In the genomic region with DNA sequence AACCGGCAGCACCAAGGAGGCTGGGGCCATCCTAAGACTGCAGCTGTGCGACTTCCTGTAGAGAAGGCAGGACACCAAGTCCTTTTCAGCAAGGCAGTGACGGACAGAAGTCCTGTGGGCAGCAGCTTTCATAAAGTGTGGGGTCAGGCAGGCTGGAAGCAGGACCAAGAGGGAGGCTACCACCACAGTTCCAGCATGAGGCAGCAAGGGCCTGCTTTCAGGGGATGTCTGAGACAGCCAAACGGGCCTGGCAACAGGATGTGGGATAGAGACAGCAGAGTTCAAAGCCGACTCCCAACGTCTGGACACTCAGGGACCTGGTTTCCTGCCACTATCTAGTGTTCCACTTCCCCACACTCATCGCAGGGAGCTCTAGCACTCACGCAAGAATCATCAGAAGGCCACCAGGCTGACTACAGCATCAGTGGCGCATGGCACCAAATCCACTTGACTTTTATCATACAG, we compare ENCODE assay signal across 8 cellular contexts. TPM values are rescaled to one million over a fixed set of nuclear protein-coding genes. Genes with fewer than 3 reads are reported as not detected.
DNase-seq lines count a peak whose midpoint lies in the region; ATAC-seq and TF ChIP-seq lines count a peak whose summit lies in the region.

No MANE protein-coding gene starts in this region.

- peaks cover 60 to 76% of the 10 kb centered on the region in 2 donors for H3K4me1 Mint-ChIP-seq in stimulated activated naive B cell treated with anti-CD40 and anti-IgM and Interleukin-4, amounts not matched to agents 10 μg/mL and 1 μg/mL and 100 μg/mL, for 72 hours

- H3K4me1 ChIP-seq in A673 (ENCODE audit: insufficient read depth, low read length, poor library complexity, severe bottlenecking) (peaks cover 66% of the 10 kb centered on the region), heart left ventricle (peaks cover 13 to 85% (median 76%) of the 10 kb centered on the region in 12 donors)

- H3K4me3 ChIP-seq in A673 (ENCODE audit: low read depth, low read length, poor library complexity, severe bottlenecking) (no peak overlapping the region), heart left ventricle (peak overlapping the region in 3 of 12 donors; percentile 3 to 23 (median 13))

- POLR2A ChIA-PET in A673 (lab: Charles Lee; ENCODE audit: low non-redundant PET), result no interaction called here

- intact Hi-C loops in A673 (cut with micrococcal nuclease; ENCODE audit: unreplicated experiment) (no loop called here), heart left ventricle (cut with DNase I) (no loop called here)

- H3K27me3 ChIP-seq in A673 (replicated peaks; ENCODE audit: insufficient read depth, low read depth, low read length, poor library complexity) (no peaks in the 10 kb centered on the region), heart left ventricle (no peaks in the 10 kb centered on the region)

- no peak for TF ChIP-seq POLR2A in heart left ventricle (IDR thresholded peaks at IDR 0.05)

- DNase-seq in A673 (ENCODE audit: low spot score) (no peak), HCEC 1CT (peak; percentile 64), heart left ventricle (peak in 2 of 5 donors; percentile 39 to 59), NCI-H187 treated with DMSO at 0.1 percent for 48 hours (lab: John Stamatoyannopoulos, UW) (no peak), GM19238 (ENCODE audit: insufficient read length, low spot score) (no peak)
- no peak for DNase-seq in stimulated activated naive B cell treated with anti-CD40 and anti-IgM and Interleukin-4, amounts not matched to agents 10 μg/mL and 1 μg/mL and 100 μg/mL, for 72 hours

- peak overlapping the region; percentile 48 for H3K27ac ChIP-seq in A673 (ENCODE audit: low read depth, low read length, poor library complexity, severe bottlenecking)
- peak overlapping the region; percentile 40 for H3K27ac ChIP-seq in VCaP
- H3K27ac ChIP-seq in heart left ventricle, result peak overlapping the region in 9 of 12 donors; percentile 11 to 72 (median 48)

- no peaks in the 10 kb centered on the region for H3K9me3 ChIP-seq in A673 (ENCODE audit: low read depth, low read length, poor library complexity, severe bottlenecking)
- no peaks in the 10 kb centered on the region for H3K9me3 ChIP-seq in heart left ventricle

- peaks cover 14 to 23% of the 10 kb centered on the region in 2 donors for H3K36me3 Mint-ChIP-seq in stimulated activated naive B cell treated with anti-CD40 and anti-IgM and Interleukin-4, amounts not matched to agents 10 μg/mL and 1 μg/mL and 100 μg/mL, for 72 hours

- no peaks in the 10 kb centered on the region for H3K36me3 ChIP-seq in A673 (ENCODE audit: insufficient read depth, low read length, poor library complexity, severe bottlenecking)
- H3K36me3 ChIP-seq in heart left ventricle, result no peaks in the 10 kb centered on the region

- peak; percentile 44 to 52 (median 52) for ATAC-seq in heart left ventricle
- peak; percentile 4 to 15 for ATAC-seq in stimulated activated naive B cell treated with anti-CD40 and anti-IgM and Interleukin-4, amounts not matched to agents 10 μg/mL and 1 μg/mL and 100 μg/mL, for 72 hours (replicated peaks)
- ATAC-seq in GM21367 (IDR thresholded peaks at IDR 0.05; ENCODE audit: unreplicated experiment), result no peak

- no peaks in the 10 kb centered on the region for H3K9me3 Mint-ChIP-seq in stimulated activated naive B cell treated with anti-CD40 and anti-IgM and Interleukin-4, amounts not matched to agents 10 μg/mL and 1 μg/mL and 100 μg/mL, for 72 hours

- H3K27me3 Mint-ChIP-seq in stimulated activated naive B cell treated with anti-CD40 and anti-IgM and Interleukin-4, amounts not matched to agents 10 μg/mL and 1 μg/mL and 100 μg/mL, for 72 hours, result no peaks in the 10 kb centered on the region

- H3K27ac Mint-ChIP-seq in stimulated activated naive B cell treated with anti-CD40 and anti-IgM and Interleukin-4, amounts not matched to agents 10 μg/mL and 1 μg/mL and 100 μg/mL, for 72 hours, result peak overlapping the region; percentile 83

- WGBS in heart left ventricle, 4 donors, result 14 to 25% (median 22%) methylated on average over 9 of the region's 9 CpGs

- no peak for TF ChIP-seq CTCF in A673 (conservative IDR thresholded peaks at IDR 0.05; ENCODE audit: low read depth, low read length)
- no peak for TF ChIP-seq CTCF in VCaP (conservative IDR thresholded peaks at IDR 0.05)
- no peak for TF ChIP-seq CTCF in heart left ventricle (IDR thresholded peaks at IDR 0.05)

- peak overlapping the region; percentile 69 to 75 for H3K4me3 Mint-ChIP-seq in stimulated activated naive B cell treated with anti-CD40 and anti-IgM and Interleukin-4, amounts not matched to agents 10 μg/mL and 1 μg/mL and 100 μg/mL, for 72 hours

- CTCF ChIA-PET in A673 (lab: Charles Lee), result no interaction called here

- no TSS peak for BruUV-seq in A673 (replicated peaks; lab: Mats Ljungman, UMichigan)

RNA-seq across cellular contexts. Expression of a gene that starts 5.3 kb away (rescaled TPM):
- total RNA-seq in A673 (2021), result 228 and 233 TPM in 2 replicates
- 10 to 100 TPM; 49.5 to 86.5 (median 68.1) TPM for total RNA-seq in heart left ventricle
- 10 to 100 TPM; 20.3 to 38.0 TPM for polyA plus RNA-seq in heart left ventricle
